8 cellular contexts compared by ENCODE assay signal in genomic region chr14:71266994-71267636, GRCh38. TPM values are rescaled to one million over a fixed set of nuclear protein-coding genes. Genes with fewer than 3 reads are reported as not detected.
DNase-seq lines count a peak whose midpoint lies in the region; ATAC-seq and TF ChIP-seq lines count a peak whose summit lies in the region.

No MANE protein-coding gene starts in this region.

- TF ChIP-seq CTCF in heart right ventricle (IDR thresholded peaks at IDR 0.05): no peak

- 84 to 86% methylated on average over 5 of the region's 5 CpGs for WGBS in heart right ventricle, 2 donors

- peak; percentile 72 for ATAC-seq in GM18858 (IDR thresholded peaks at IDR 0.05; ENCODE audit: unreplicated experiment)
- peak; percentile 76 for ATAC-seq in HG02870 (IDR thresholded peaks at IDR 0.05; ENCODE audit: unreplicated experiment)
- ATAC-seq in memory B cell (ENCODE audit: low read depth): no peak
- ATAC-seq in heart right ventricle: no peak

- H3K4me1 ChIP-seq in heart right ventricle (peaks cover 0 to 10% (median 0%) of the 10 kb centered on the region in 9 donors), SJCRH30 (no peaks in the 10 kb centered on the region)

- H3K4me3 ChIP-seq in heart right ventricle (peak overlapping the region in 2 of 10 donors; percentile 8 to 22), SJCRH30 (no peak overlapping the region)

- POLR2A ChIA-PET in activated CD4-positive, alpha-beta memory T cell treated with anti-CD3 and anti-CD28 coated beads for 36 hours (lab: Charles Lee): interaction anchor here (0.9 to 1.7 kb wide), 3 partner anchors 49 to 125 kb away, joined by 3 to 5 read pairs (median 4); no protein-coding TSS in a partner anchor

- no peak overlapping the region for H3K27ac ChIP-seq in heart right ventricle
- H3K27ac ChIP-seq in SJCRH30: no peak overlapping the region

- H3K27me3 ChIP-seq in heart right ventricle (no peaks in the 10 kb centered on the region), SJCRH30 (0 out of 2 replicates have a peak, but pooled peaks cover 6% of the 10 kb centered on the region)

- H3K36me3 ChIP-seq in heart right ventricle (no peaks in the 10 kb centered on the region), SJCRH30 (no peaks in the 10 kb centered on the region)

- H3K9me3 ChIP-seq in heart right ventricle: peaks cover 0 to 14% (median 0%) of the 10 kb centered on the region in 11 donors
- no peaks in the 10 kb centered on the region for H3K9me3 ChIP-seq in SJCRH30 (replicated peaks)

- peak overlapping the region; percentile 48 for H3K4me3 Mint-ChIP-seq in activated CD4-positive, alpha-beta memory T cell treated with anti-CD3 and anti-CD28 coated beads for 36 hours
- H3K4me3 Mint-ChIP-seq in memory B cell: peak overlapping the region; percentile 72

- CTCF ChIA-PET in activated CD4-positive, alpha-beta memory T cell treated with anti-CD3 and anti-CD28 coated beads for 36 hours (lab: Charles Lee): no interaction called here

- H3K9me3 Mint-ChIP-seq in activated CD4-positive, alpha-beta memory T cell treated with anti-CD3 and anti-CD28 coated beads for 36 hours: peaks cover 29% of the 10 kb centered on the region
- peaks cover 13% of the 10 kb centered on the region for H3K9me3 Mint-ChIP-seq in memory B cell

- peaks cover 17% of the 10 kb centered on the region for H3K36me3 Mint-ChIP-seq in activated CD4-positive, alpha-beta memory T cell treated with anti-CD3 and anti-CD28 coated beads for 36 hours
- H3K36me3 Mint-ChIP-seq in memory B cell: peaks cover 11% of the 10 kb centered on the region

- H3K27me3 Mint-ChIP-seq in activated CD4-positive, alpha-beta memory T cell treated with anti-CD3 and anti-CD28 coated beads for 36 hours: no peaks in the 10 kb centered on the region
- H3K27me3 Mint-ChIP-seq in memory B cell: peaks cover 1% of the 10 kb centered on the region

- intact Hi-C loops in activated CD4-positive, alpha-beta memory T cell treated with anti-CD3 and anti-CD28 coated beads for 36 hours (cut with micrococcal nuclease): loop anchor here (1.0 to 10.0 kb wide), 8 partner anchors 24 to 288 kb away; partner anchors contain the start of gene SIPA1L1
- intact Hi-C loops in heart right ventricle (cut with DNase I): no loop called here

- H3K27ac Mint-ChIP-seq in activated CD4-positive, alpha-beta memory T cell treated with anti-CD3 and anti-CD28 coated beads for 36 hours: peak overlapping the region; percentile 77
- H3K27ac Mint-ChIP-seq in memory B cell: no peak overlapping the region

- peak; percentile 49 for DNase-seq in activated CD4-positive, alpha-beta memory T cell treated with anti-CD3 and anti-CD28 coated beads for 36 hours
- DNase-seq in memory B cell (ENCODE audit: low spot score in 2 of 2) (no peak), heart right ventricle (no peak), GF-D8 (lab: John Stamatoyannopoulos, UW) (no peak), SJCRH30 (no peak)
- no peak for DNase-seq in effector CD4-positive, alpha-beta T cell

- H3K4me1 Mint-ChIP-seq in activated CD4-positive, alpha-beta memory T cell treated with anti-CD3 and anti-CD28 coated beads for 36 hours (ENCODE audit: low read depth): peaks cover 37% of the 10 kb centered on the region
- H3K4me1 Mint-ChIP-seq in memory B cell: peaks cover 13% of the 10 kb centered on the region

RNA-seq across cellular contexts. Expression of gene SIPA1L1, which starts 53.2 kb away (rescaled TPM):
- 10 to 100 TPM; 64.4 to 64.6 TPM for total RNA-seq in activated CD4-positive, alpha-beta memory T cell treated with anti-CD3 and anti-CD28 coated beads for 36 hours
- total RNA-seq in heart right ventricle: 10 to 100 TPM in 1 of 10 donors, 1 to 10 TPM in 9; 5.7 to 18.0 (median 8.4) TPM
- polyA plus RNA-seq in heart right ventricle: 1 to 10 TPM; 4.3 to 4.9 TPM
- 16.2 and 17.6 TPM in 2 replicates for total RNA-seq in SJCRH30 (2014; rRNA removed; shearing (Covaris generic))

Comparison
In these comparisons a context has a peak if more than half of its experiments do, and no peak if none do; other contexts are left out.
1. ATAC-seq: peak in GM18858 (single experiment) and HG02870 (single experiment); none in memory B cell (single experiment) and heart right ventricle (0 of 8).